ENCODE assay signal across 8 cellular contexts in the genomic region with DNA sequence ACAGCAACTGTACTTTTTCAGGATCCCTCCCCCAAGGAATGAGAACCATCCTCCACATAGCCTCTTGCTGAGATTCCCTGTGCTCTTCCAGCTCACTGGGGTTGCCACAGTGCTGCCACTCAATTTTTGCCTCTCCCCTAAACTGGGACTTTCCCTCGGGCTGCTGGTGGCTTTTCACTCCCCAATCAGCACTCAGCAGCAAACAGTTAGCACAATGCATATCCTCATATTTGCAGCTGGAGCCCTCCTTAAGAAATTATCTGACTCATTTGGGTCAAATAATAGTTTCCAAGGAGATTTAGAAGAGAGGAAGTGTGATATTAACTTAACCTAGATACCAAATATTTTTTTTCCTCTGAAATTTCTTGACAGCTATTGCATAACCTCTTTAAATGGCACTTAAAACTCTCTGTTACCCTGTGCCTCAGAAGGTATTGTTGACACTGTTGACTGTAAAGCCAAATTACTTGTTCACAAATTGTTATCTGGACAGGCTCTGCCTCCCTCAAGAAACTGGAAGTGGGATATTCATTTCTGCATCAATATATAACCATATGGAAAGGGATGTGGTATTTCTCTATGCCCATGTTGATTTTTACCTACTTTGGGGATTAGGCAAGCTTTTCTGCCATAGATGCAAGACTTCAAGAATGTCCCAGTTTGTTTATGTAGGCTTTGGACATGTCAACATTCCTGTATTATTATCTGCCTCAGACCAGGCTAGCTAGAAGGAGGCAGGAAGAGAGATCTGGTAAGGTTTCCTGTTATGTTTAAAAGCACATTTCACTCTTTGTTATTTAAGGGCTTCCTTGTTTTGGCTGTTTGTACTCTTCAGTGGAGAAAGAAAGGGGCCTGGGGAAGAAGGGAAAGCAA. TPM values are rescaled to one million over a fixed set of nuclear protein-coding genes. Genes with fewer than 3 reads are reported as not detected.
A peak's percentile ranks its signal among the peaks of the same experiment; 100 is the strongest.
DNase-seq lines count a peak whose midpoint lies in the region; ATAC-seq and TF ChIP-seq lines count a peak whose summit lies in the region.

No MANE protein-coding gene starts in this region.

- no peaks in the 10 kb centered on the region for H3K79me2 ChIP-seq in trophoblast cell (ENCODE audit: control insufficient read depth, insufficient read depth, low read length, poor library complexity)

- peak overlapping the region; percentile 45 for H3K4me3 Mint-ChIP-seq in endothelial cell (ENCODE audit: unreplicated experiment)

- H3K36me3 ChIP-seq in SK-N-MC (ENCODE audit: insufficient read depth, low read length) (peaks cover 33% of the 10 kb centered on the region), trophoblast cell (ENCODE audit: control insufficient read depth in 1 of 2, insufficient read depth in 2 of 2, low read length in 2 of 2) (peaks cover 8 to 20% of the 10 kb centered on the region in 2 experiments)

- H3K14ac ChIP-seq in trophoblast cell (ENCODE audit: low read length), result peak overlapping the region; percentile 7

- DNase-seq in SK-N-MC (ENCODE audit: low read depth, low spot score), result no peak
- no peak for DNase-seq in endothelial cell (ENCODE audit: low spot score)
- peak in 1 of 2 donors; percentile 38 for DNase-seq in trophoblast cell
- no peak for DNase-seq in NAMALWA (ENCODE audit: low spot score)
- no peak for DNase-seq in COLO829 (ENCODE audit: low spot score)
- no peak for DNase-seq in cerebellum (ENCODE audit: low spot score)

- H4K8ac ChIP-seq in trophoblast cell (ENCODE audit: low read depth, low read length), result no peak overlapping the region

- WGBS in trophoblast cell (ENCODE audit: extremely low coverage, insufficient coverage, insufficient read length), result no CpG with 5 or more reads among the region's 1 CpG

- no peaks in the 10 kb centered on the region for H3K27me3 Mint-ChIP-seq in endothelial cell (ENCODE audit: unreplicated experiment)

- peak overlapping the region; percentile 37 for H4K91ac ChIP-seq in trophoblast cell (ENCODE audit: low read depth, low read length)

- no peak for TF ChIP-seq CTCF in endothelial cell (IDR thresholded peaks at IDR 0.05; ENCODE audit: unreplicated experiment)

- H3K27ac Mint-ChIP-seq in endothelial cell (ENCODE audit: unreplicated experiment), result peak overlapping the region; percentile 100

- H3K23ac ChIP-seq in trophoblast cell (ENCODE audit: low read length), result no peak overlapping the region

- H3K79me1 ChIP-seq in trophoblast cell (ENCODE audit: low read length), result peaks cover 8% of the 10 kb centered on the region

- peak; percentile 78 for ATAC-seq in GM18909 (IDR thresholded peaks at IDR 0.05; ENCODE audit: poor library complexity, unreplicated experiment)
- ATAC-seq in HG02852 (IDR thresholded peaks at IDR 0.05; ENCODE audit: unreplicated experiment), result peak; percentile 91

- no peak overlapping the region for H2BK12ac ChIP-seq in trophoblast cell (ENCODE audit: low read length)

- H3K27ac ChIP-seq in SK-N-MC (0 out of 2 replicates have a peak overlapping the region, but pooled peaks have one; percentile 5), trophoblast cell (ENCODE audit: low read depth, low read length) (peak overlapping the region; percentile 69)

- peak overlapping the region; percentile 31 for H2BK5ac ChIP-seq in trophoblast cell (ENCODE audit: low read depth, low read length, poor library complexity)

- peaks cover 38% of the 10 kb centered on the region for H3K36me3 Mint-ChIP-seq in endothelial cell (ENCODE audit: low read depth, unreplicated experiment)

- no peak overlapping the region for H2AK5ac ChIP-seq in trophoblast cell (ENCODE audit: low read length)

- H3K9me3 ChIP-seq in SK-N-MC (ENCODE audit: low read depth, low read length), result no peaks in the 10 kb centered on the region
- no peaks in the 10 kb centered on the region for H3K9me3 ChIP-seq in trophoblast cell (ENCODE audit: insufficient read depth, low read depth, low read length)

- H3K9me3 Mint-ChIP-seq in endothelial cell (ENCODE audit: unreplicated experiment), result no peaks in the 10 kb centered on the region

- H3K4me2 ChIP-seq in trophoblast cell (ENCODE audit: low read length), result no peak overlapping the region

- H3K4me3 ChIP-seq in SK-N-MC (no peak overlapping the region), trophoblast cell (ENCODE audit: low read depth, low read length) (no peak overlapping the region)

- peaks cover 10 to 20% of the 10 kb centered on the region in 2 experiments for H3K4me1 ChIP-seq in trophoblast cell (ENCODE audit: control insufficient read depth in 1 of 2, insufficient read depth in 2 of 2, low read length in 2 of 2)

- H3K27me3 ChIP-seq in trophoblast cell (ENCODE audit: insufficient read depth, low read length), result no peaks in the 10 kb centered on the region

- no peak overlapping the region for H2BK120ac ChIP-seq in trophoblast cell (ENCODE audit: insufficient read depth, low read length, poor library complexity)

- peaks cover 89% of the 10 kb centered on the region for H3K4me1 Mint-ChIP-seq in endothelial cell (ENCODE audit: unreplicated experiment)

- no peak overlapping the region for H3K4ac ChIP-seq in trophoblast cell (ENCODE audit: low read depth, low read length)

- no peak overlapping the region for H2AFZ ChIP-seq in trophoblast cell (ENCODE audit: insufficient read depth, low read length, poor library complexity)

- no peak overlapping the region for H3K18ac ChIP-seq in trophoblast cell (ENCODE audit: low read length)

- no peak overlapping the region for H4K12ac ChIP-seq in trophoblast cell (ENCODE audit: low read depth, low read length)

- H3K9ac ChIP-seq in SK-N-MC (ENCODE audit: insufficient read length) (no peak overlapping the region), trophoblast cell (ENCODE audit: low read length) (no peak overlapping the region)

RNA-seq across cellular contexts. Expression of a gene that starts 58.0 kb away (rescaled TPM):
- total RNA-seq in endothelial cell (ENCODE audit: unreplicated experiment) (331 TPM), cerebellum (185 TPM)
- 151 and 154 TPM in 2 replicates for polyA plus RNA-seq in trophoblast cell (2013)
